ENCODE assay signal across 9 cellular contexts in the genomic region with DNA sequence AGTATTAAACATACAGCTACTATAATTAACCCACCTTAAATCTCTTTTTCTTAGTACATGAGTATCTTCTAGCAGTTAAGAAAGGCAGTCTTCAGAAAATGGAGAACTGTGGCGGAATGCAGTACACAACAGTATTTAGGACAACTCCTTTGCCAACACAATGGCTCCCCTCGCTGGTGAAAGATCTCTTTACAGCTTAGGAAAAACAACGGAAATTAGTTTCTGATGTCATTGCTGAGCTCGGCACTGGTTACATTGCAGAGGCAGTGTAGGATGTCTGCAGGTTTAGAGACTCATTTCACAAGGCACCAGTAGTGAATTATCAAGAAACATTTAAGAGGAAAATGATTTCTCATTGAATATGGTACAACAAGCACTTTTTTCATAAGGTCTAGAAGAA. TPM values are rescaled to one million over a fixed set of nuclear protein-coding genes. Genes with fewer than 3 reads are reported as not detected.
DNase-seq lines count a peak whose midpoint lies in the region; ATAC-seq, FAIRE-seq and TF ChIP-seq lines count a peak whose summit lies in the region.
"Had no signal": no experiment of that assay in that cellular context is flagged by ENCODE, and none has a peak within 500 bp of the region (broad histone marks: within the 10 kb centered on the region; RNA-seq: fewer than 3 reads in every experiment).

No MANE protein-coding gene starts in this region.

- H3K4me3 ChIP-seq in A549 (no peak overlapping the region), astrocyte (ENCODE audit: insufficient read depth, low read depth, low read length) (no peak overlapping the region), keratinocyte (ENCODE audit: control insufficient read depth in 2 of 3, extremely low read depth in 1 of 3, insufficient read depth in 2 of 3, low read depth in 1 of 3, low read length in 3 of 3) (no peak overlapping the region), upper lobe of left lung (no peak overlapping the region), esophagus muscularis mucosa (no peak overlapping the region)
- H3K4me3 ChIP-seq: gastrocnemius medialis had no signal

- no peak overlapping the region for H3K9ac ChIP-seq in astrocyte (ENCODE audit: low read length)
- no peak overlapping the region for H3K9ac ChIP-seq in keratinocyte (ENCODE audit: control insufficient read depth, extremely low read depth, insufficient read depth, low read length)

- peaks cover 5% of the 10 kb centered on the region for H3K36me3 Mint-ChIP-seq in astrocyte (ENCODE audit: low read depth, unreplicated experiment)

- intact Hi-C loops in esophagus muscularis mucosa (cut with DNase I), result no loop called here

- H3K9me3 ChIP-seq in A549 (no peaks in the 10 kb centered on the region), astrocyte (ENCODE audit: insufficient read depth, low read depth, low read length) (no peaks in the 10 kb centered on the region), keratinocyte (ENCODE audit: control insufficient read depth, low read depth, low read length) (no peaks in the 10 kb centered on the region), upper lobe of left lung (no peaks in the 10 kb centered on the region), esophagus muscularis mucosa (no peaks in the 10 kb centered on the region)
- H3K9me3 ChIP-seq: gastrocnemius medialis had no signal

- no peak overlapping the region for H3K27ac Mint-ChIP-seq in astrocyte (ENCODE audit: unreplicated experiment)

- POLR2A ChIA-PET in A549 (lab: Yijun Ruan, JAX), result interaction anchor here (1.0 kb wide), 1 partner anchor 70 kb away, joined by 5 read pairs; no protein-coding TSS in a partner anchor

- no peak for TF ChIP-seq POLR2A in A549 (IDR thresholded peaks at IDR 0.05; ENCODE audit: low read length)
- TF ChIP-seq POLR2A in upper lobe of left lung (IDR thresholded peaks at IDR 0.05), result no peak
- no peak for TF ChIP-seq POLR2A in esophagus muscularis mucosa (IDR thresholded peaks at IDR 0.05; ENCODE audit: low read depth)

- H3K27me3 Mint-ChIP-seq in astrocyte (ENCODE audit: low read depth, unreplicated experiment), result no peaks in the 10 kb centered on the region

- H4K20me1 ChIP-seq in astrocyte (ENCODE audit: insufficient read depth, low read length) (peaks cover 37% of the 10 kb centered on the region), keratinocyte (ENCODE audit: control insufficient read depth, extremely low read depth, insufficient read depth, low read length) (peaks cover 2% of the 10 kb centered on the region)

- dilution Hi-C loops in keratinocyte (cut with MboI; ENCODE audit: extremely low pct_ligation_motif_present, low sequenced_read_pairs), result no loop called here

- FAIRE-seq in A549 (lab: Jason Lieb, UNC), result peak; percentile 54
- FAIRE-seq in astrocyte (lab: Jason Lieb, UNC), result no peak
- FAIRE-seq in keratinocyte (lab: Jason Lieb, UNC), result peak; percentile 49

- ATAC-seq in A549 (peak; percentile 83 to 89; a peak in 5 of 6 replicates), upper lobe of left lung (ENCODE audit: low FRiP score in 2 of 2) (no peak), HG03520 (IDR thresholded peaks at IDR 0.05; ENCODE audit: unreplicated experiment) (no peak)

- no peak overlapping the region for H3K4me3 Mint-ChIP-seq in astrocyte (ENCODE audit: unreplicated experiment)

- no peaks in the 10 kb centered on the region for H3K4me1 Mint-ChIP-seq in astrocyte (ENCODE audit: low read depth, unreplicated experiment)

- in situ Hi-C loops in G401 (cut with HindIII; ENCODE audit: low sequenced_read_pairs), result no loop called here

- CTCF ChIA-PET in A549 (lab: Yijun Ruan, JAX), result interaction anchor here (0.7 to 1.8 kb wide), 4 partner anchors 10 to 1147 kb away, joined by 3 to 12 read pairs (median 4); no protein-coding TSS in a partner anchor

- peak; percentile 17 to 65 for DNase-seq in A549 (ENCODE audit: low read depth in 1 of 2, low spot score in 1 of 2)
- peak; percentile 71 for DNase-seq in G401 (ENCODE audit: low spot score)
- peak; percentile 13 for DNase-seq in NCI-H2227 treated with DMSO at 0.1 percent for 48 hours (lab: John Stamatoyannopoulos, UW)
- peak; percentile 51 for DNase-seq in astrocyte (ENCODE audit: low read depth)
- DNase-seq in keratinocyte (ENCODE audit: low read depth, low spot score), result no peak
- DNase-seq in upper lobe of left lung, result no peak
- no peak for DNase-seq in esophagus muscularis mucosa (ENCODE audit: extremely low spot score)
- DNase-seq: gastrocnemius medialis had no signal

- TF ChIP-seq RAD21 in A549 (conservative IDR thresholded peaks at IDR 0.05 in 1 of 2, IDR thresholded peaks at IDR 0.05 in 1 of 2), result peak; percentile 42 to 50; a peak in 4 of 5 replicates

- no peak overlapping the region for H3K4me2 ChIP-seq in A549
- H3K4me2 ChIP-seq in astrocyte (ENCODE audit: low read length), result no peak overlapping the region
- no peak overlapping the region for H3K4me2 ChIP-seq in keratinocyte (ENCODE audit: control insufficient read depth, extremely low read depth, insufficient read depth, low read depth, low read length)

- 57% methylated on average over 4 of the region's 4 CpGs for WGBS in A549 (ENCODE audit: missing lambda C conversion rate)
- 43 to 49% methylated on average over 4 of the region's 4 CpGs for WGBS in upper lobe of left lung, 2 donors
- WGBS in esophagus muscularis mucosa, result 50% methylated on average over 4 of the region's 4 CpGs

- peak; percentile 34 for TF ChIP-seq CTCF in A549 (IDR thresholded peaks at IDR 0.05)
- TF ChIP-seq CTCF in astrocyte (IDR thresholded peaks at IDR 0.05; ENCODE audit: insufficient read depth, low read depth, low read length), result peak; percentile 69
- peak in 2 of 3 experiments; percentile 34 to 39 for TF ChIP-seq CTCF in keratinocyte (optimal IDR thresholded peaks at IDR 0.05 in 1 of 3, IDR thresholded peaks at IDR 0.05 in 1 of 3, conservative IDR thresholded peaks at IDR 0.05 in 1 of 3; ENCODE audit: extremely low read depth in 1 of 3, insufficient read depth in 2 of 3, low read length in 3 of 3)
- TF ChIP-seq CTCF in upper lobe of left lung (IDR thresholded peaks at IDR 0.05), result peak in 4 of 6 experiments; percentile 24 to 43 (median 34)
- TF ChIP-seq CTCF in esophagus muscularis mucosa (IDR thresholded peaks at IDR 0.05), result peak in 1 of 3 experiments; percentile 30

- H3K4me1 ChIP-seq in A549 (no peaks in the 10 kb centered on the region), astrocyte (ENCODE audit: insufficient read depth, low read length) (no peaks in the 10 kb centered on the region), keratinocyte (ENCODE audit: control insufficient read depth, extremely low read depth, insufficient read depth, low read length) (no peaks in the 10 kb centered on the region), upper lobe of left lung (peaks cover 0 to 8% (median 4%) of the 10 kb centered on the region in 4 donors), esophagus muscularis mucosa (peaks cover 0 to 11% (median 9%) of the 10 kb centered on the region in 4 donors)

- no peaks in the 10 kb centered on the region for H3K9me1 ChIP-seq in keratinocyte (ENCODE audit: control insufficient read depth, extremely low read depth, insufficient read depth, low read length)

- H3K79me2 ChIP-seq in astrocyte (ENCODE audit: insufficient read depth, low read length) (no peaks in the 10 kb centered on the region), keratinocyte (ENCODE audit: control insufficient read depth, insufficient read depth, low read length) (no peaks in the 10 kb centered on the region)

- H3K9me3 Mint-ChIP-seq in astrocyte (ENCODE audit: unreplicated experiment), result no peaks in the 10 kb centered on the region

- H3K36me3 ChIP-seq in astrocyte (ENCODE audit: insufficient read depth, low read length) (peaks cover 34% of the 10 kb centered on the region), keratinocyte (ENCODE audit: control insufficient read depth in 2 of 2, extremely low read depth in 1 of 2, insufficient read depth in 2 of 2, low read length in 2 of 2) (peaks cover 36 to 44% of the 10 kb centered on the region in 2 experiments), upper lobe of left lung (peaks cover 15 to 72% (median 43%) of the 10 kb centered on the region in 4 donors), esophagus muscularis mucosa (peaks cover 38 to 73% (median 65%) of the 10 kb centered on the region in 4 donors)

- H3K27ac ChIP-seq in A549 (no peak overlapping the region), astrocyte (ENCODE audit: low read depth, low read length) (no peak overlapping the region), keratinocyte (ENCODE audit: control insufficient read depth, insufficient read depth, low read length) (no peak overlapping the region), upper lobe of left lung (no peak overlapping the region), esophagus muscularis mucosa (replicated peaks in 1 of 4) (no peak overlapping the region)
- H3K27ac ChIP-seq: gastrocnemius medialis had no signal

- no peaks in the 10 kb centered on the region for H3K27me3 ChIP-seq in astrocyte (ENCODE audit: insufficient read depth, low read length)
- H3K27me3 ChIP-seq in keratinocyte (ENCODE audit: control insufficient read depth, extremely low read depth, insufficient read depth, low read length), result no peaks in the 10 kb centered on the region
- no peaks in the 10 kb centered on the region for H3K27me3 ChIP-seq in upper lobe of left lung
- no peaks in the 10 kb centered on the region for H3K27me3 ChIP-seq in esophagus muscularis mucosa
- H3K27me3 ChIP-seq: gastrocnemius medialis had no signal

- TF ChIP-seq EP300 in A549 (IDR thresholded peaks at IDR 0.05) (no peak), upper lobe of left lung (IDR thresholded peaks at IDR 0.05) (no peak), esophagus muscularis mucosa (IDR thresholded peaks at IDR 0.05) (no peak)

- H2AFZ ChIP-seq in astrocyte (ENCODE audit: low read depth, low read length) (no peak overlapping the region), keratinocyte (ENCODE audit: control insufficient read depth, low read length) (no peak overlapping the region)

RNA-seq across cellular contexts. Expression of a gene that starts 43.4 kb away (rescaled TPM):
- polyA plus RNA-seq in A549 (2011; rRNA removed), result 185 and 219 TPM in 2 replicates
- 136 and 170 TPM in 2 replicates for polyA plus RNA-seq in A549 (2012; cell fraction: cytosol; rRNA removed)
- 77.4 and 87.5 TPM in 2 replicates for polyA plus RNA-seq in A549 (2012; cell fraction: nucleus; rRNA removed)
- 139 to 167 TPM (median 153 TPM) in 3 replicates for polyA plus RNA-seq in A549 (2017; fragmentation: RNase III; extraction: RNeasy Plus Mini Kit Qiagen cat#74134 plus additional on column Dnase treatment)
- 24.1 and 26.4 TPM in 2 replicates for polyA minus RNA-seq in A549 (2011; rRNA and poly(A)+ RNA removed)
- 426 and 496 TPM in 2 replicates for total RNA-seq in G401 (2014; rRNA removed; shearing (Covaris generic))
- total RNA-seq in astrocyte, result 116 and 137 TPM in 2 replicates
- 133 to 215 TPM (median 142 TPM) in 3 replicates for polyA plus RNA-seq in keratinocyte
- 193 TPM for polyA plus RNA-seq in keratinocyte (2011; ENCODE audit: low read depth)
- 122 and 206 TPM in 2 replicates for polyA plus RNA-seq in keratinocyte (2011; cell fraction: cytosol; rRNA removed)
- polyA plus RNA-seq in keratinocyte (2011; cell fraction: nucleus; rRNA removed), result 89.4 and 111 TPM in 2 replicates
- polyA plus RNA-seq in keratinocyte (2012; ENCODE audit: low replicate concordance), result 137 and 154 TPM in 2 replicates
- polyA minus RNA-seq in keratinocyte, result 18.8 to 50.7 TPM (median 33.0 TPM) in 3 replicates
- polyA minus RNA-seq in keratinocyte (2011; cell fraction: cytosol; rRNA and poly(A)+ RNA removed), result 60.4 TPM
- 26.6 and 34.0 TPM in 2 replicates for polyA minus RNA-seq in keratinocyte (2011; cell fraction: nucleus; rRNA and poly(A)+ RNA removed)
- total RNA-seq in upper lobe of left lung, result 10 to 100 TPM; 21.8 to 64.2 (median 45.7) TPM
- 10 to 100 TPM; 44.9 to 61.4 (median 53.3) TPM for total RNA-seq in esophagus muscularis mucosa

Comparison
In these comparisons a context has a peak if more than half of its experiments do, and no peak if none do; other contexts are left out.
1. ATAC-seq: peak in A549 (2 of 2); none in upper lobe of left lung (0 of 2) and HG03520 (single experiment).
2. DNase-seq: peak in A549 (2 of 2), G401 (single experiment), NCI-H2227 treated with DMSO at 0.1 percent for 48 hours (single experiment) and astrocyte (single experiment); none in keratinocyte (single experiment), upper lobe of left lung (0 of 2) and esophagus muscularis mucosa (single experiment).